ENCODE assay signal across 2 cellular contexts in the genomic region with DNA sequence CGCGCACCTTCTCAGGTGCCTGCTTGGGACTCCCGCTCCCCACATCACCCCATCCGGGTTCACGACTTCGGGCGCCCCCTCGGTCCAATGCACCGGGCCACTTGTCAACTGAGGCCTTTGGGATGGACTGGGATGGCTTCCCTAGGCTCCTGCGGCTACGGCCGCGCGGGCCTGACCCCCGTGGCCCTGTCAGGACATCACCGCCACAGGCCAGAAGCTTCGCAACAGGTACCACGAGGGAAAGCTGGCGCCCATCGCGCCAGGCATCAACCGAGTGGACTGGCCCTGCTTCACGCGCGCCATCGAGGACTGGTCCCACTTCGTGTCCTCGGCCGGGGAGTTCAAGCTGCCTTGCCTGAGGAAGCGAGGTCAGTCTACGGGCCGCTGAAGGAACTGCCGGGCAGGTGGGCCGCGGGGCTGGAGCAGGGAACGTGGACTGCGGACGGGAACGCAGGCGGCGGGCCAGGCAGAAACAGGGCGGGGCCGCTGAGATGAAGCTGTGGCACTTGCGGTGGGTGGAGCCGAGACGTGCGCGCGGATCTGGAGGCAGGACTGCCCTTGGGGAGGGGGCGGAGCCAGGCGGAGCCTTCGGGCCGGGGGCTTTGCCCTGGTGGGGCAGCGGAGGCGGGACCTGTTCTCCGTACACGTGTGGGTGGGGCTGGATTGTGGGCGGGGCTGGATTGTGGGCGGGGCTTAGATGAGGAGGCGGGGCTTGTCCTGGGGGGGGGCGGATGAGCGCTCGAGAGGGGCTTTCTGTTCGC.
TF ChIP-seq lines count a peak whose summit lies in the region.

No MANE protein-coding gene starts in this region.

TF ChIP-seq in A549, 52 proteins besides CTCF, POLR2A, EP300 and RAD21:
- TF ChIP-seq, protein P1, sequence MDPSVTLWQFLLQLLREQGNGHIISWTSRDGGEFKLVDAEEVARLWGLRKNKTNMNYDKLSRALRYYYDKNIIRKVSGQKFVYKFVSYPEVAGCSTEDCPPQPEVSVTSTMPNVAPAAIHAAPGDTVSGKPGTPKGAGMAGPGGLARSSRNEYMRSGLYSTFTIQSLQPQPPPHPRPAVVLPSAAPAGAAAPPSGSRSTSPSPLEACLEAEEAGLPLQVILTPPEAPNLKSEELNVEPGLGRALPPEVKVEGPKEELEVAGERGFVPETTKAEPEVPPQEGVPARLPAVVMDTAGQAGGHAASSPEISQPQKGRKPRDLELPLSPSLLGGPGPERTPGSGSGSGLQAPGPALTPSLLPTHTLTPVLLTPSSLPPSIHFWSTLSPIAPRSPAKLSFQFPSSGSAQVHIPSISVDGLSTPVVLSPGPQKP (IDR thresholded peaks at IDR 0.05; ENCODE audit: low read depth, low read length): no peak
- TF ChIP-seq BHLHE40 (IDR thresholded peaks at IDR 0.05; ENCODE audit: low read depth, low read length) (no peak), CEBPB (IDR thresholded peaks at IDR 0.05) (no peak), EHMT2 (IDR thresholded peaks at IDR 0.05; ENCODE audit: low read depth) (no peak), E2F6 (IDR thresholded peaks at IDR 0.05; ENCODE audit: borderline replicate concordance, low read depth) (peak; percentile 64), EHF (CRISPR knock-in tag; IDR thresholded peaks at IDR 0.05) (peak; percentile 10; the same call in 1 of the 2 replicates), MAX (IDR thresholded peaks at IDR 0.05) (peak; percentile 83)
- TF ChIP-seq, protein P2, sequence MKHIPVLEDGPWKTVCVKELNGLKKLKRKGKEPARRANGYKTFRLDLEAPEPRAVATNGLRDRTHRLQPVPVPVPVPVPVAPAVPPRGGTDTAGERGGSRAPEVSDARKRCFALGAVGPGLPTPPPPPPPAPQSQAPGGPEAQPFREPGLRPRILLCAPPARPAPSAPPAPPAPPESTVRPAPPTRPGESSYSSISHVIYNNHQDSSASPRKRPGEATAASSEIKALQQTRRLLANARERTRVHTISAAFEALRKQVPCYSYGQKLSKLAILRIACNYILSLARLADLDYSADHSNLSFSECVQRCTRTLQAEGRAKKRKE (CRISPR knock-in tag; IDR thresholded peaks at IDR 0.05; ENCODE audit: low read depth): peak; percentile 57; the same call in 1 of the 2 replicates

TF ChIP-seq in endothelial cell of umbilical vein, 7 proteins besides CTCF, POLR2A, EP300 and RAD21:
- no peak for TF ChIP-seq JUN (IDR thresholded peaks at IDR 0.05; ENCODE audit: borderline replicate concordance, insufficient read depth, insufficient read length, low read depth)
- no peak for TF ChIP-seq MAX (IDR thresholded peaks at IDR 0.05; ENCODE audit: insufficient read depth, insufficient read length)
- no peak for TF ChIP-seq EZH2 (IDR thresholded peaks at IDR 0.05; ENCODE audit: borderline replicate concordance, low read depth, low read length, severe bottlenecking)
- no peak for TF ChIP-seq FOS (IDR thresholded peaks at IDR 0.05; ENCODE audit: borderline replicate concordance, insufficient read depth, low read length)
- no peak for TF ChIP-seq MYC (IDR thresholded peaks at IDR 0.05; ENCODE audit: low read depth, low read length)
- TF ChIP-seq POLR2AphosphoS5 (IDR thresholded peaks at IDR 0.05; ENCODE audit: insufficient read depth, low read depth, low read length): no peak
- TF ChIP-seq GATA2 (IDR thresholded peaks at IDR 0.05; ENCODE audit: insufficient read depth, insufficient read length, low read depth, low read length): no peak
